Comparison of ENCODE assay signal across 1 cellular context in the genomic region with DNA sequence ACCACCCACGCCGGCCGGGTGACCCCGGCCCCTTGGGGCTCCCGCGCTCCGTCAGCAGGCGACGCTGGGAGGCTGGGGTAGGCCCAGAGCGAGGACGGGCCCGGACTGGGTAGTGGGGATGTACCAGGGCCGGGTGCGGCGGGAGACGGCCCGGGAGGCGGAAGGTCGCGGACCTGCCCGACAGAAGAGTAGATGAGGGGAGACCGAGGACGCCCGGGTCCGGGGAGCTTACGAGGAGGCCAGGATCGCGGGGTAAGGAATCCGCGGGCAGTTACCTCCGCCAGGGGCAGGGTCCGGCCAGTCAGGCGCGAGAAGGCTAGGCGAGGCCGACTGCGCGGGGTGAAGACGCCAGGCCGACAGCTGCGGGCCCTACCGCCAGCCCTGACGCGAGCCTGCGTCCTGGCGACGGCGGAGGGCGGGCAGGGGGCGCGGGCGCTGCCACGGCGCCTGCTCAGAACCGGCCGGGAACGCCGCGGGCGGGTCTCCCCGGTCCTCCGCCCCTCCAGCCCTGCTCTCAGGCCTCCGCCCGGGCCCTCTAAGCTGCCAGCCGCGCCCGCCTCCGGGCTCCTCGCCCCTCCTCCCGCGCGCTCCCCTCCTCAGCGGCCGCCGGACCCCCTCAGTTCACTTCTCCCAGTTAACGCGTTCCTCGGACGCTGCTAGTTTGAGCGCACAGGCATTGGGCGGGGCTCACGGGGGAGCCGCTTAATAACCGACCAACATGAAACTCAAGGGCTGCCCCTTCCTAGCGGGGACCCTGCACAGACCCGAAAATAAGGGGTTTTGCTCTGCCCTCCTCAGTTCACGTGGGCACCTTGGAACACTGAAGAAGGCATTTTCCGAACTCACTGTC.
TF ChIP-seq lines count a peak whose summit lies in the region.

A gene (minus strand): TSS at position 407 of the 850 bp plus-strand sequence. CDS start 1,678 bp downstream, outside the sequence.

TF ChIP-seq in WTC11, 78 proteins besides CTCF, POLR2A, EP300 and RAD21 (continued from another document):
- TF ChIP-seq, protein P1, sequence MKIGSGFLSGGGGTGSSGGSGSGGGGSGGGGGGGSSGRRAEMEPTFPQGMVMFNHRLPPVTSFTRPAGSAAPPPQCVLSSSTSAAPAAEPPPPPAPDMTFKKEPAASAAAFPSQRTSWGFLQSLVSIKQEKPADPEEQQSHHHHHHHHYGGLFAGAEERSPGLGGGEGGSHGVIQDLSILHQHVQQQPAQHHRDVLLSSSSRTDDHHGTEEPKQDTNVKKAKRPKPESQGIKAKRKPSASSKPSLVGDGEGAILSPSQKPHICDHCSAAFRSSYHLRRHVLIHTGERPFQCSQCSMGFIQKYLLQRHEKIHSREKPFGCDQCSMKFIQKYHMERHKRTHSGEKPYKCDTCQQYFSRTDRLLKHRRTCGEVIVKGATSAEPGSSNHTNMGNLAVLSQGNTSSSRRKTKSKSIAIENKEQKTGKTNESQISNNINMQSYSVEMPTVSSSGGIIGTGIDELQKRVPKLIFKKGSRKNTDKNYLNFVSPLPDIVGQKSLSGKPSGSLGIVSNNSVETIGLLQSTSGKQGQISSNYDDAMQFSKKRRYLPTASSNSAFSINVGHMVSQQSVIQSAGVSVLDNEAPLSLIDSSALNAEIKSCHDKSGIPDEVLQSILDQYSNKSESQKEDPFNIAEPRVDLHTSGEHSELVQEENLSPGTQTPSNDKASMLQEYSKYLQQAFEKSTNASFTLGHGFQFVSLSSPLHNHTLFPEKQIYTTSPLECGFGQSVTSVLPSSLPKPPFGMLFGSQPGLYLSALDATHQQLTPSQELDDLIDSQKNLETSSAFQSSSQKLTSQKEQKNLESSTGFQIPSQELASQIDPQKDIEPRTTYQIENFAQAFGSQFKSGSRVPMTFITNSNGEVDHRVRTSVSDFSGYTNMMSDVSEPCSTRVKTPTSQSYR (CRISPR knock-in tag; IDR thresholded peaks at IDR 0.05): no peak
- TF ChIP-seq, protein P2, sequence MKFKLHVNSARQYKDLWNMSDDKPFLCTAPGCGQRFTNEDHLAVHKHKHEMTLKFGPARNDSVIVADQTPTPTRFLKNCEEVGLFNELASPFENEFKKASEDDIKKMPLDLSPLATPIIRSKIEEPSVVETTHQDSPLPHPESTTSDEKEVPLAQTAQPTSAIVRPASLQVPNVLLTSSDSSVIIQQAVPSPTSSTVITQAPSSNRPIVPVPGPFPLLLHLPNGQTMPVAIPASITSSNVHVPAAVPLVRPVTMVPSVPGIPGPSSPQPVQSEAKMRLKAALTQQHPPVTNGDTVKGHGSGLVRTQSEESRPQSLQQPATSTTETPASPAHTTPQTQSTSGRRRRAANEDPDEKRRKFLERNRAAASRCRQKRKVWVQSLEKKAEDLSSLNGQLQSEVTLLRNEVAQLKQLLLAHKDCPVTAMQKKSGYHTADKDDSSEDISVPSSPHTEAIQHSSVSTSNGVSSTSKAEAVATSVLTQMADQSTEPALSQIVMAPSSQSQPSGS (CRISPR knock-in tag; IDR thresholded peaks at IDR 0.05; ENCODE audit: borderline replicate concordance, low read depth): no peak
- TF ChIP-seq, protein P3, sequence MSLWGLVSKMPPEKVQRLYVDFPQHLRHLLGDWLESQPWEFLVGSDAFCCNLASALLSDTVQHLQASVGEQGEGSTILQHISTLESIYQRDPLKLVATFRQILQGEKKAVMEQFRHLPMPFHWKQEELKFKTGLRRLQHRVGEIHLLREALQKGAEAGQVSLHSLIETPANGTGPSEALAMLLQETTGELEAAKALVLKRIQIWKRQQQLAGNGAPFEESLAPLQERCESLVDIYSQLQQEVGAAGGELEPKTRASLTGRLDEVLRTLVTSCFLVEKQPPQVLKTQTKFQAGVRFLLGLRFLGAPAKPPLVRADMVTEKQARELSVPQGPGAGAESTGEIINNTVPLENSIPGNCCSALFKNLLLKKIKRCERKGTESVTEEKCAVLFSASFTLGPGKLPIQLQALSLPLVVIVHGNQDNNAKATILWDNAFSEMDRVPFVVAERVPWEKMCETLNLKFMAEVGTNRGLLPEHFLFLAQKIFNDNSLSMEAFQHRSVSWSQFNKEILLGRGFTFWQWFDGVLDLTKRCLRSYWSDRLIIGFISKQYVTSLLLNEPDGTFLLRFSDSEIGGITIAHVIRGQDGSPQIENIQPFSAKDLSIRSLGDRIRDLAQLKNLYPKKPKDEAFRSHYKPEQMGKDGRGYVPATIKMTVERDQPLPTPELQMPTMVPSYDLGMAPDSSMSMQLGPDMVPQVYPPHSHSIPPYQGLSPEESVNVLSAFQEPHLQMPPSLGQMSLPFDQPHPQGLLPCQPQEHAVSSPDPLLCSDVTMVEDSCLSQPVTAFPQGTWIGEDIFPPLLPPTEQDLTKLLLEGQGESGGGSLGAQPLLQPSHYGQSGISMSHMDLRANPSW (CRISPR knock-in tag; conservative IDR thresholded peaks at IDR 0.05; ENCODE audit: low read depth): no peak
- TF ChIP-seq, protein P4, sequence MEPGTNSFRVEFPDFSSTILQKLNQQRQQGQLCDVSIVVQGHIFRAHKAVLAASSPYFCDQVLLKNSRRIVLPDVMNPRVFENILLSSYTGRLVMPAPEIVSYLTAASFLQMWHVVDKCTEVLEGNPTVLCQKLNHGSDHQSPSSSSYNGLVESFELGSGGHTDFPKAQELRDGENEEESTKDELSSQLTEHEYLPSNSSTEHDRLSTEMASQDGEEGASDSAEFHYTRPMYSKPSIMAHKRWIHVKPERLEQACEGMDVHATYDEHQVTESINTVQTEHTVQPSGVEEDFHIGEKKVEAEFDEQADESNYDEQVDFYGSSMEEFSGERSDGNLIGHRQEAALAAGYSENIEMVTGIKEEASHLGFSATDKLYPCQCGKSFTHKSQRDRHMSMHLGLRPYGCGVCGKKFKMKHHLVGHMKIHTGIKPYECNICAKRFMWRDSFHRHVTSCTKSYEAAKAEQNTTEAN (CRISPR knock-in tag; IDR thresholded peaks at IDR 0.05): no peak
- TF ChIP-seq, protein P5, sequence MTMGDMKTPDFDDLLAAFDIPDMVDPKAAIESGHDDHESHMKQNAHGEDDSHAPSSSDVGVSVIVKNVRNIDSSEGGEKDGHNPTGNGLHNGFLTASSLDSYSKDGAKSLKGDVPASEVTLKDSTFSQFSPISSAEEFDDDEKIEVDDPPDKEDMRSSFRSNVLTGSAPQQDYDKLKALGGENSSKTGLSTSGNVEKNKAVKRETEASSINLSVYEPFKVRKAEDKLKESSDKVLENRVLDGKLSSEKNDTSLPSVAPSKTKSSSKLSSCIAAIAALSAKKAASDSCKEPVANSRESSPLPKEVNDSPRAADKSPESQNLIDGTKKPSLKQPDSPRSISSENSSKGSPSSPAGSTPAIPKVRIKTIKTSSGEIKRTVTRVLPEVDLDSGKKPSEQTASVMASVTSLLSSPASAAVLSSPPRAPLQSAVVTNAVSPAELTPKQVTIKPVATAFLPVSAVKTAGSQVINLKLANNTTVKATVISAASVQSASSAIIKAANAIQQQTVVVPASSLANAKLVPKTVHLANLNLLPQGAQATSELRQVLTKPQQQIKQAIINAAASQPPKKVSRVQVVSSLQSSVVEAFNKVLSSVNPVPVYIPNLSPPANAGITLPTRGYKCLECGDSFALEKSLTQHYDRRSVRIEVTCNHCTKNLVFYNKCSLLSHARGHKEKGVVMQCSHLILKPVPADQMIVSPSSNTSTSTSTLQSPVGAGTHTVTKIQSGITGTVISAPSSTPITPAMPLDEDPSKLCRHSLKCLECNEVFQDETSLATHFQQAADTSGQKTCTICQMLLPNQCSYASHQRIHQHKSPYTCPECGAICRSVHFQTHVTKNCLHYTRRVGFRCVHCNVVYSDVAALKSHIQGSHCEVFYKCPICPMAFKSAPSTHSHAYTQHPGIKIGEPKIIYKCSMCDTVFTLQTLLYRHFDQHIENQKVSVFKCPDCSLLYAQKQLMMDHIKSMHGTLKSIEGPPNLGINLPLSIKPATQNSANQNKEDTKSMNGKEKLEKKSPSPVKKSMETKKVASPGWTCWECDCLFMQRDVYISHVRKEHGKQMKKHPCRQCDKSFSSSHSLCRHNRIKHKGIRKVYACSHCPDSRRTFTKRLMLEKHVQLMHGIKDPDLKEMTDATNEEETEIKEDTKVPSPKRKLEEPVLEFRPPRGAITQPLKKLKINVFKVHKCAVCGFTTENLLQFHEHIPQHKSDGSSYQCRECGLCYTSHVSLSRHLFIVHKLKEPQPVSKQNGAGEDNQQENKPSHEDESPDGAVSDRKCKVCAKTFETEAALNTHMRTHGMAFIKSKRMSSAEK (CRISPR knock-in tag; IDR thresholded peaks at IDR 0.05; ENCODE audit: borderline replicate concordance): no peak
- TF ChIP-seq, protein P6, sequence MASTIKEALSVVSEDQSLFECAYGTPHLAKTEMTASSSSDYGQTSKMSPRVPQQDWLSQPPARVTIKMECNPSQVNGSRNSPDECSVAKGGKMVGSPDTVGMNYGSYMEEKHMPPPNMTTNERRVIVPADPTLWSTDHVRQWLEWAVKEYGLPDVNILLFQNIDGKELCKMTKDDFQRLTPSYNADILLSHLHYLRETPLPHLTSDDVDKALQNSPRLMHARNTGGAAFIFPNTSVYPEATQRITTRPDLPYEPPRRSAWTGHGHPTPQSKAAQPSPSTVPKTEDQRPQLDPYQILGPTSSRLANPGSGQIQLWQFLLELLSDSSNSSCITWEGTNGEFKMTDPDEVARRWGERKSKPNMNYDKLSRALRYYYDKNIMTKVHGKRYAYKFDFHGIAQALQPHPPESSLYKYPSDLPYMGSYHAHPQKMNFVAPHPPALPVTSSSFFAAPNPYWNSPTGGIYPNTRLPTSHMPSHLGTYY (CRISPR knock-in tag; IDR thresholded peaks at IDR 0.05): no peak
- TF ChIP-seq SP1 (CRISPR knock-in tag; conservative IDR thresholded peaks at IDR 0.05): peak; percentile 66
